Comparison of ENCODE assay signal across 31 cellular contexts in genomic region chr16:71489122-71489521, GRCh38.
"Had no signal": no experiment of that assay in that cellular context is flagged by ENCODE, and none has a peak within 500 bp of the region (broad histone marks: within the 10 kb centered on the region; RNA-seq: fewer than 3 reads in every experiment).

Gene ZNF19, minus strand, starts transcription at chr16:71489324. Its CDS starts 7,210 bp downstream, at chr16:71482114.

- H3K27me3 Mint-ChIP-seq: activated CD4-positive, alpha-beta T cell treated with anti-CD3 and anti-CD28 coated beads, Interleukin-2, amount 10 ng/mL, durations not matched to agents 7 days and 5 days had no signal

- H3K4me1 ChIP-seq: parathyroid adenoma, right atrium auricular region had no signal

- H3K27me3 ChIP-seq: esophagus squamous epithelium, right atrium auricular region, spleen had no signal

- FAIRE-seq: astrocyte, colon, endometrium, islet of Langerhans, urothelium cell line had no signal

- H3K36me3 ChIP-seq: esophagus squamous epithelium, left ventricle myocardium inferior, right atrium auricular region, spleen, thoracic aorta had no signal

- H3K36me3 Mint-ChIP-seq: naive thymus-derived CD8-positive, alpha-beta T cell had no signal

- H3K27ac ChIP-seq: epithelial cell of prostate, esophagus squamous epithelium, left ventricle myocardium inferior, parathyroid adenoma, right atrium auricular region, spleen, thoracic aorta had no signal

- ATAC-seq: naive thymus-derived CD8-positive, alpha-beta T cell had no signal

- H3K9ac ChIP-seq: parathyroid adenoma had no signal

- H3K9me3 Mint-ChIP-seq: activated CD4-positive, alpha-beta memory T cell treated with anti-CD3 and anti-CD28 coated beads, Interleukin-2, amount 10 ng/mL, durations not matched to agents 7 days and 5 days; activated CD4-positive, alpha-beta T cell treated with anti-CD3 and anti-CD28 coated beads, Interleukin-2, amount 10 ng/mL, durations not matched to agents 7 days and 5 days; activated T-cell treated with anti-CD3 and anti-CD28 coated beads, Interleukin-2, amount 50 U/mL, for 24 hours; naive thymus-derived CD8-positive, alpha-beta T cell; neural crest cell; T-helper 1 cell treated with Interleukin-12 subunit alpha and Interleukin-12 subunit beta and Interleukin-4 antibody, amounts not matched to agents 30 μg/mL and 1 μg/mL, for 36 hours had no signal

- H3K79me2 ChIP-seq: parathyroid adenoma had no signal

- H3K27ac Mint-ChIP-seq: activated CD4-positive, alpha-beta memory T cell treated with anti-CD3 and anti-CD28 coated beads, Interleukin-2, amount 10 ng/mL, durations not matched to agents 7 days and 5 days; activated CD4-positive, alpha-beta T cell treated with anti-CD3 and anti-CD28 coated beads, Interleukin-2, amount 10 ng/mL, durations not matched to agents 7 days and 5 days; activated T-cell treated with anti-CD3 and anti-CD28 coated beads, Interleukin-2, amount 50 U/mL, for 24 hours; T-helper 1 cell treated with Interleukin-12 subunit alpha and Interleukin-12 subunit beta and Interleukin-4 antibody, amounts not matched to agents 30 μg/mL and 1 μg/mL, for 36 hours had no signal

- H3K4me3 ChIP-seq: esophagus squamous epithelium, left ventricle myocardium inferior, right atrium auricular region, spleen, thoracic aorta had no signal

- DNase-seq: activated CD4-positive, alpha-beta memory T cell treated with anti-CD3 and anti-CD28 coated beads, Interleukin-2, amount 10 ng/mL, durations not matched to agents 7 days and 5 days; activated CD4-positive, alpha-beta T cell treated with anti-CD3 and anti-CD28 coated beads for 1 hour; activated CD4-positive, alpha-beta T cell treated with anti-CD3 and anti-CD28 coated beads, Interleukin-2, amount 10 ng/mL, durations not matched to agents 7 days and 5 days; activated CD8-positive, alpha-beta memory T cell treated with anti-CD3 and anti-CD28 coated beads, Interleukin-2, amount 50 U/mL, for 48 hours; activated gamma-delta T cell; activated naive CD4-positive, alpha-beta T cell treated with anti-CD3 and anti-CD28 coated beads, Interleukin-2, amount 50 U/mL, for 16 hours; activated T-cell treated with anti-CD3 and anti-CD28 coated beads, Interleukin-2, amount 50 U/mL, for 24 hours; amniotic stem cell; central memory CD4-positive, alpha-beta T cell; dermis blood vessel endothelial cell; effector CD8-positive, alpha-beta T cell; esophagus squamous epithelium; foreskin melanocyte; left ventricle myocardium inferior; naive thymus-derived CD8-positive, alpha-beta T cell; occipital lobe; spleen; stimulated activated naive CD4-positive, alpha-beta T cell treated with Interleukin-2 at 50 U/mL for 16 hours; SW 1271; T1000 had no signal

- H3K4me3 Mint-ChIP-seq: activated CD4-positive, alpha-beta memory T cell treated with anti-CD3 and anti-CD28 coated beads, Interleukin-2, amount 10 ng/mL, durations not matched to agents 7 days and 5 days; activated CD4-positive, alpha-beta T cell treated with anti-CD3 and anti-CD28 coated beads, Interleukin-2, amount 10 ng/mL, durations not matched to agents 7 days and 5 days; activated T-cell treated with anti-CD3 and anti-CD28 coated beads, Interleukin-2, amount 50 U/mL, for 24 hours; naive thymus-derived CD8-positive, alpha-beta T cell; neural crest cell; T-helper 1 cell treated with Interleukin-12 subunit alpha and Interleukin-12 subunit beta and Interleukin-4 antibody, amounts not matched to agents 30 μg/mL and 1 μg/mL, for 36 hours had no signal

- H3K9me3 ChIP-seq: esophagus squamous epithelium, left ventricle myocardium inferior, right atrium auricular region, spleen, thoracic aorta had no signal

- H2AFZ ChIP-seq: parathyroid adenoma had no signal
